9 cellular contexts compared by ENCODE assay signal in the genomic region with DNA sequence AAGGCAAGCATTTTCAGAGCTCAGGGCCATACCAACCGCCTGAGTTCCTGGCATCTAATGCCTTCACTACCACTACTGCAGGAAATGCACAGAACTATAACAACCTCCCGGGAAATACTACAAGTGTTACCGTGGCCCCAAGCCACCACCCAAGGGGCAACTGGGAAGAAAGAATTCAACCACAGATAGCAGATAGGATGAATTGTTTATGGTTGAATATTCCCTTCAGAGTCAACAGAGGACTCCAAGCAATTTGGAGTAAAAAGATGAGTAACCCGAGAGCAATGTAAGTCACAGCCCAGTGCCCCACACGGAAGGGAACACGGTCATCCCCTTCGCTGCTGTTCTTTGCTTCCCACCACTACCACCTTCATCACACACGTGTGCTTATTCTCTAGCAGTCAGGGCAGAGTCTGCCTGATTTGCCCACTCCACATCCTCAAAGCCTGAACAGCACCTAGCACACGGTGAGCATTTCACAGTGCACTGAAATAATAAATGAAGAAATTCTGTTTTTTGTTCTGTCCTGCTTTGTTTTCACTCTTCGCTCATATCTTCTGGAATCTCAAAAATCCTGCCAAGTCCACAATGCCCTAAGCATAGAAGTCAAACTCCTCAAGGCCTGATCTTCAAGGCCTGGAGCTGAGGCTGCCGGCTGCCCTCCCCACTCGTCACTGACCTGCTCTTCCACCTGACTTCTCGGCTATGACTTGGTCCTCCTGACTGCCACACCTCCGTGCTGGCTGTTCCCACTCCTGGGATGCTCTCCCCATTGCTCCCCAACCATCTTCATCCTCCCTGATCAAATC.
A peak's percentile ranks its signal among the peaks of the same experiment; 100 is the strongest.
DNase-seq lines count a peak whose midpoint lies in the region; TF ChIP-seq lines count a peak whose summit lies in the region.
"Had no signal": no experiment of that assay in that cellular context is flagged by ENCODE, and none has a peak within 500 bp of the region (broad histone marks: within the 10 kb centered on the region; RNA-seq: fewer than 3 reads in every experiment).

No MANE protein-coding gene starts in this region.

- peaks cover 12% of the 10 kb centered on the region for H3K79me1 ChIP-seq in mesenchymal stem cell (replicated peaks; ENCODE audit: low read length, poor library complexity, severe bottlenecking)

- no peaks in the 10 kb centered on the region for H3K9me3 Mint-ChIP-seq in neural progenitor cell

- H3K4me2 ChIP-seq in mesenchymal stem cell (ENCODE audit: low read length, poor library complexity, severe bottlenecking): no peak overlapping the region
- H3K4me2 ChIP-seq in neural progenitor cell: no peak overlapping the region

- H2BK12ac ChIP-seq in mesenchymal stem cell (ENCODE audit: low read length in 2 of 2): peak overlapping the region; percentile 33 to 97

- H4K8ac ChIP-seq in mesenchymal stem cell (ENCODE audit: low read length): peak overlapping the region; percentile 71

- H3K36me3 ChIP-seq in brain microvascular endothelial cell (replicated peaks): no peaks in the 10 kb centered on the region
- no peaks in the 10 kb centered on the region for H3K36me3 ChIP-seq in mesenchymal stem cell (ENCODE audit: control insufficient read depth in 1 of 2, insufficient read depth in 2 of 2, low read depth in 1 of 2, low read length in 2 of 2)
- no peaks in the 10 kb centered on the region for H3K36me3 ChIP-seq in neural progenitor cell
- H3K36me3 ChIP-seq: SJCRH30 had no signal

- in situ Hi-C loops in brain microvascular endothelial cell (cut with HindIII; ENCODE audit: low pct_ligation_motif_present, low sequenced_read_pairs): no loop called here

- no peaks in the 10 kb centered on the region for H3K79me2 ChIP-seq in neural progenitor cell (ENCODE audit: low read depth)

- H3K27ac Mint-ChIP-seq in neural progenitor cell: no peak overlapping the region

- peak overlapping the region; percentile 40 to 88 for H3K18ac ChIP-seq in mesenchymal stem cell (ENCODE audit: low read depth in 1 of 2, low read length in 2 of 2)

- peaks cover 6% of the 10 kb centered on the region for H3K27me3 Mint-ChIP-seq in neural progenitor cell (ENCODE audit: insufficient read depth, low read depth)

- H2BK15ac ChIP-seq in mesenchymal stem cell (ENCODE audit: low read depth, poor library complexity, severe bottlenecking): peak overlapping the region; percentile 83

- H3F3A ChIP-seq in neural progenitor cell (ENCODE audit: low read depth): no peaks in the 10 kb centered on the region

- peak overlapping the region; percentile 92 for H2AK5ac ChIP-seq in mesenchymal stem cell (ENCODE audit: low read length, severe bottlenecking)

- H2BK120ac ChIP-seq in mesenchymal stem cell (ENCODE audit: low read depth, low read length): peak overlapping the region; percentile 73

- peak overlapping the region; percentile 92 for H3K27ac ChIP-seq in brain microvascular endothelial cell
- peak overlapping the region; percentile 93 for H3K27ac ChIP-seq in mesenchymal stem cell (ENCODE audit: low read length, poor library complexity, severe bottlenecking)
- no peak overlapping the region for H3K27ac ChIP-seq in neural progenitor cell
- H3K27ac ChIP-seq: SJCRH30 had no signal

- H3K4me3 Mint-ChIP-seq in neural progenitor cell: no peak overlapping the region

- peak overlapping the region; percentile 69 to 80 for H3K4ac ChIP-seq in mesenchymal stem cell (ENCODE audit: low read depth in 1 of 2, low read length in 2 of 2)

- peak overlapping the region; percentile 75 for H2BK5ac ChIP-seq in mesenchymal stem cell (ENCODE audit: low read depth, low read length, poor library complexity, severe bottlenecking)

- H3K27me3 ChIP-seq in brain microvascular endothelial cell (replicated peaks) (no peaks in the 10 kb centered on the region), mesenchymal stem cell (ENCODE audit: control insufficient read depth in 1 of 2, insufficient read depth in 1 of 2, low read length in 2 of 2) (no peaks in the 10 kb centered on the region), neural progenitor cell (no peaks in the 10 kb centered on the region)
- H3K27me3 ChIP-seq: SJCRH30 had no signal

- no peak overlapping the region for H3K9ac ChIP-seq in mesenchymal stem cell (ENCODE audit: low read length)
- no peak overlapping the region for H3K9ac ChIP-seq in neural progenitor cell

- H3K9me3 ChIP-seq in mesenchymal stem cell (ENCODE audit: control insufficient read depth, low read length): no peaks in the 10 kb centered on the region
- H3K9me3 ChIP-seq in neural progenitor cell (ENCODE audit: low read depth): no peaks in the 10 kb centered on the region
- H3K9me3 ChIP-seq: SJCRH30 had no signal

- H3K23ac ChIP-seq in mesenchymal stem cell (ENCODE audit: low read length in 2 of 2): peak overlapping the region in 1 of 2 experiments; percentile 78

- H4K20me1 ChIP-seq in neural progenitor cell (ENCODE audit: low read depth): no peaks in the 10 kb centered on the region

- no peaks in the 10 kb centered on the region for H3K36me3 Mint-ChIP-seq in neural progenitor cell

- peaks cover 17% of the 10 kb centered on the region for H3K4me1 Mint-ChIP-seq in neural progenitor cell

- 19% methylated on average over 11 of the region's 14 CpGs for WGBS in mesenchymal stem cell

- H3K4me3 ChIP-seq in brain microvascular endothelial cell (ENCODE audit: low read depth, low read length) (no peak overlapping the region), mesenchymal stem cell (ENCODE audit: insufficient read depth in 1 of 2, low read depth in 1 of 2, low read length in 2 of 2) (peak overlapping the region in 1 of 2 experiments; percentile 40), neural progenitor cell (no peak overlapping the region)
- H3K4me3 ChIP-seq: SJCRH30 had no signal

- TF ChIP-seq CTCF in brain microvascular endothelial cell (IDR thresholded peaks at IDR 0.05; ENCODE audit: low read depth, low read length, missing control alignments) (no peak), neural progenitor cell (IDR thresholded peaks at IDR 0.05) (no peak)

- peak overlapping the region; percentile 67 for H4K91ac ChIP-seq in mesenchymal stem cell (ENCODE audit: low read length)

- peak; percentile 73 for DNase-seq in HS-27A (ENCODE audit: low read depth)
- peak; percentile 90 for DNase-seq in brain microvascular endothelial cell
- DNase-seq in mesenchymal stem cell: peak; percentile 89
- no peak for DNase-seq in NCI-H1436 treated with DMSO at 0.1 percent for 48 hours (lab: John Stamatoyannopoulos, UW)
- no peak for DNase-seq in NCI-H1092 treated with DMSO at 0.1 percent for 48 hours (lab: John Stamatoyannopoulos, UW)
- DNase-seq in NCI-H1092 (lab: John Stamatoyannopoulos, UW): no peak
- no peak for DNase-seq in neural progenitor cell (ENCODE audit: low spot score)
- DNase-seq: NCI-H187 treated with DMSO at 0.1 percent for 48 hours had no signal

- peaks cover 22% of the 10 kb centered on the region for H3K4me1 ChIP-seq in mesenchymal stem cell (ENCODE audit: control insufficient read depth, insufficient read depth, low read depth, low read length)
- H3K4me1 ChIP-seq in neural progenitor cell: peaks cover 11% of the 10 kb centered on the region

- H3K14ac ChIP-seq in mesenchymal stem cell (ENCODE audit: low read length in 2 of 2): peak overlapping the region in 1 of 2 experiments; percentile 29

- H2AFZ ChIP-seq in mesenchymal stem cell (ENCODE audit: low read depth, low read length) (no peak overlapping the region), neural progenitor cell (replicated peaks) (no peak overlapping the region)

Comparison
In these comparisons a context has a peak if more than half of its experiments do, and no peak if none do; other contexts are left out.
1. DNase-seq: peak in HS-27A (single experiment), brain microvascular endothelial cell (single experiment) and mesenchymal stem cell (single experiment); none in NCI-H1436 treated with DMSO at 0.1 percent for 48 hours (single experiment), NCI-H1092 treated with DMSO at 0.1 percent for 48 hours (single experiment), NCI-H1092 (single experiment) and neural progenitor cell (single experiment).